ENCODE assay signal across 1 cellular context in the genomic region with DNA sequence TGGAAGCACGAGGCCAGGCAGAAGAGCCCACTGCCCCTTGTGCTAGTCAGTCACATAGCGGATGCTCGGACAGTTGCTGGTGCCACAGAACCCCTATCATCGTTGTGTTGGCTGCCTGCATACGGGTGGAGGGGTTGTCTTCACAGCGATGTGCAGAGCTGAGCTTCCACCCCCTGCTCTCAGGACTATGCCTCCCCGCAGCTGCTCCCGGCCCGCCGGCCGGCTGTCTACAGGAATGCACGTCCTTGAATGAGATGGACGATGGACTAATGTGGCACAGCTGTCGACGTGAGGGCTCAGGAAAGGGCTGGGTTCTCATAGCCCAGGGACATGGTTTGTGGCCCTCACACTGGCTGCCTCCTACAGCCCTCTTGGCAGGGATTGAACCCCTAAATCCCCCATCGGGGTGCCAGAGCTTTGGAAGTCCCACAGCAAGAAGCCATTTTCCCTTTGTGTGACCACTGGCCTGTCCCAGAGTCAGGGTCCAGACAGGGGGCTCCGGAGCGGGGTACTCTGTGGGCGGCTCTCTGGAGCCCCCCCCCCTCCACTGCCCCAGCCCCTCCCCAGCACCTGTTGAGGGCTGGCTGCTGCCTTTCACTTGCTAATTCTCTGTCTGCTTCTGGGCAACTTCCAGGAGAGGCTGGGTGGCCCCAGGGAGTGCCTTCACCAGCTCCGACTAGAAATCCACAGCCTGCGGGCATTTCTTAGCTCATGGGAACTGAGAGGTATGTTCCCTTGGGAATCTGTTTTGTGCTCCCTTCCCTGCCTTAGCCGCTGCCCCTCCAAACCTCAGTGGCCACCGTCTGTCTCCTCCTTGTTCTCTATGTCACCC.
TF ChIP-seq lines count a peak whose summit lies in the region.

No MANE protein-coding gene starts in this region.

TF ChIP-seq in IMR-90, 13 proteins besides CTCF, POLR2A, EP300 and RAD21:
- no peak for TF ChIP-seq MAFK (IDR thresholded peaks at IDR 0.05; ENCODE audit: low read depth, low read length)
